In genomic region chr1:155562581-155563376, GRCh38 we compare ENCODE assay signal across 8 cellular contexts. TPM values are rescaled to one million over a fixed set of nuclear protein-coding genes. Genes with fewer than 3 reads are reported as not detected.
DNase-seq lines count a peak whose midpoint lies in the region; ATAC-seq and TF ChIP-seq lines count a peak whose summit lies in the region.

ASH1L (minus strand) TSS chr1:155562803; CDS start chr1:155521519, 41,284 bp downstream.

- no peaks in the 10 kb centered on the region for H3K27me3 Mint-ChIP-seq in activated naive CD8-positive, alpha-beta T cell

- H3K4me2 ChIP-seq in osteoblast (ENCODE audit: insufficient read depth, low read length): peak within 1 kb of the TSS; percentile 94

- peak within 1 kb of the TSS; percentile 99 for H3K4me3 Mint-ChIP-seq in activated naive CD8-positive, alpha-beta T cell

- no peaks in the 10 kb centered on the region for H3K9me3 Mint-ChIP-seq in activated naive CD8-positive, alpha-beta T cell (ENCODE audit: low read depth)

- peak; percentile 72 for ATAC-seq in HG02623 (IDR thresholded peaks at IDR 0.05; ENCODE audit: unreplicated experiment)

- H3K27ac Mint-ChIP-seq in activated naive CD8-positive, alpha-beta T cell: peak within 1 kb of the TSS; percentile 99

- DNase-seq in NCI-H1105 treated with DMSO at 0.1 percent for 48 hours (lab: John Stamatoyannopoulos, UW) (peak; percentile 92), SKM-1 treated with dmso at 0.1 percent for 144 hours (lab: John Stamatoyannopoulos, UW; ENCODE audit: unreplicated experiment) (peak; percentile 95), glomerular visceral epithelial cell (ENCODE audit: extremely low spot score) (peak; percentile 93), osteoblast (ENCODE audit: insufficient read length, low spot score, missing footprints) (peak; percentile 98), testis (peak; percentile 94)

- no peak for TF ChIP-seq CTCF in osteoblast (IDR thresholded peaks at IDR 0.05; ENCODE audit: extremely low read depth, low read depth, low read length)
- peak in 1 of 3 experiments; percentile 32 for TF ChIP-seq CTCF in testis (IDR thresholded peaks at IDR 0.05)

- H3K27me3 ChIP-seq in osteoblast (ENCODE audit: insufficient read depth, low read length): no peaks in the 10 kb centered on the region
- H3K27me3 ChIP-seq in testis: no peaks in the 10 kb centered on the region

- WGBS in testis, 2 donors: 0 to 1% methylated on average over 8 to 56 of the region's 87 CpGs

- peaks cover 45% of the 10 kb centered on the region for H3K4me1 Mint-ChIP-seq in activated naive CD8-positive, alpha-beta T cell (ENCODE audit: low read depth)

- intact Hi-C loops in testis (cut with DNase I; ENCODE audit: low total_unique reads): no loop called here

- no peaks in the 10 kb centered on the region for H3K9me3 ChIP-seq in osteoblast (ENCODE audit: low read depth, low read length)
- H3K9me3 ChIP-seq in testis: no peaks in the 10 kb centered on the region

- H3K36me3 Mint-ChIP-seq in activated naive CD8-positive, alpha-beta T cell: no peaks in the 10 kb centered on the region

- peak within 1 kb of the TSS; percentile 96 for H2AFZ ChIP-seq in osteoblast (ENCODE audit: low read length)

- peak; percentile 15 for TF ChIP-seq POLR2A in testis (IDR thresholded peaks at IDR 0.05)

- H3K4me1 ChIP-seq in osteoblast (ENCODE audit: insufficient read depth, low read length) (peaks cover 19% of the 10 kb centered on the region), testis (peaks cover 22% of the 10 kb centered on the region)

- peaks cover 25% of the 10 kb centered on the region for H4K20me1 ChIP-seq in osteoblast (ENCODE audit: insufficient read depth, low read length)

- H3K27ac ChIP-seq in osteoblast (ENCODE audit: low read depth, low read length): peak within 1 kb of the TSS; percentile 98
- peak within 1 kb of the TSS; percentile 93 to 99 for H3K27ac ChIP-seq in testis

- peaks cover 85% of the 10 kb centered on the region for H3K79me2 ChIP-seq in osteoblast (ENCODE audit: insufficient read depth, low read length)

- H3K4me3 ChIP-seq in GM08714 (ENCODE audit: low read length) (peak within 1 kb of the TSS; percentile 92), osteoblast (ENCODE audit: insufficient read depth, low read length) (peak within 1 kb of the TSS; percentile 98), testis (peak within 1 kb of the TSS; percentile 89 to 98)

- no peaks in the 10 kb centered on the region for H3K36me3 ChIP-seq in osteoblast (ENCODE audit: insufficient read depth, low read length)
- H3K36me3 ChIP-seq in testis (ENCODE audit: low read depth, missing control alignments): no peaks in the 10 kb centered on the region

RNA-seq across cellular contexts. Expression of gene ASH1L, which starts in this region (rescaled TPM):
- total RNA-seq in osteoblast (41.5 and 41.6 TPM in 2 replicates), testis (10 to 100 TPM; 87.6 to 93.0 TPM)
- 20.6 TPM for polyA plus RNA-seq in testis (ENCODE audit: insufficient read depth, low read depth, low replicate concordance)

Comparison
In these comparisons a context has a peak if more than half of its experiments do, and no peak if none do; other contexts are left out.
1. Peak in every context shown above with its lines: DNase-seq, ATAC-seq, H3K4me3 ChIP-seq and H3K27ac ChIP-seq.